In genomic region chr15:84594617-84595290, GRCh38 we compare ENCODE assay signal across 27 cellular contexts. TPM values are rescaled to one million over a fixed set of nuclear protein-coding genes. Genes with fewer than 3 reads are reported as not detected.
DNase-seq lines count a peak whose midpoint lies in the region; ATAC-seq and TF ChIP-seq lines count a peak whose summit lies in the region.
"Had no signal": no experiment of that assay in that cellular context is flagged by ENCODE, and none has a peak within 500 bp of the region (broad histone marks: within the 10 kb centered on the region; RNA-seq: fewer than 3 reads in every experiment).

No MANE protein-coding gene starts in this region.

- no peak overlapping the region for H3K9ac ChIP-seq in IMR-90 (ENCODE audit: low read depth, low read length)
- H3K9ac ChIP-seq: BLaER1 had no signal

- H2BK5ac ChIP-seq in IMR-90 (ENCODE audit: low read depth, low read length, poor library complexity, severe bottlenecking), result no peak overlapping the region

- DNase-seq in IMR-90, result no peak
- peak; percentile 22 to 54 for DNase-seq in NOMO-1 (lab: John Stamatoyannopoulos, UW; ENCODE audit: unreplicated experiment in 2 of 2)
- no peak for DNase-seq in stimulated activated CD4-positive, alpha-beta T cell treated with anti-CD3 and anti-CD28 coated beads, Interleukin-4, amount 100 ng/mL, for 4 hours
- no peak for DNase-seq in SIG-M5 treated with dmso at 0.1 percent for 504 hours (lab: John Stamatoyannopoulos, UW; ENCODE audit: unreplicated experiment)
- no peak for DNase-seq in NCI-H187 treated with DMSO at 0.1 percent for 48 hours (lab: John Stamatoyannopoulos, UW)
- DNase-seq: activated CD8-positive, alpha-beta T cell treated with anti-CD3 and anti-CD28 coated beads, Interleukin-2, amount 10 ng/mL, durations not matched to agents 7 days and 5 days; amniotic stem cell; dermis blood vessel endothelial cell; foreskin fibroblast; MM.1S; naive B cell; NCI-H446 treated with DMSO at 0.1 percent for 48 hours; NCI-H774; occipital lobe; stimulated activated naive CD8-positive, alpha-beta T cell treated with anti-CD3 and anti-CD28 coated beads, Interleukin-15, Interleukin-2, amounts not matched to agents 100 U/mL and 50 U/mL, for 24 hours; T-helper 2 cell had no signal

- no peak overlapping the region for H2BK20ac ChIP-seq in IMR-90 (ENCODE audit: low read depth, low read length)

- no peak overlapping the region for H2AK9ac ChIP-seq in IMR-90 (replicated peaks; ENCODE audit: low read depth, low read length, poor library complexity)

- no peaks in the 10 kb centered on the region for H3K27me3 Mint-ChIP-seq in dendritic cell treated with granulocyte-macrophage colony-stimulating factor and Interleukin-4, amounts not matched to agents 40 ng/mL and 50 ng/mL, for 4 days
- H3K27me3 Mint-ChIP-seq: activated naive CD4-positive, alpha-beta T cell treated with anti-CD3 and anti-CD28 coated beads, Interleukin-2, amount 50 U/mL, for 24 hours; naive B cell had no signal

- no peaks in the 10 kb centered on the region for H3K36me3 ChIP-seq in IMR-90 (ENCODE audit: control insufficient read depth, insufficient read depth, low read length)
- no peaks in the 10 kb centered on the region for H3K36me3 ChIP-seq in neutrophil
- H3K36me3 ChIP-seq: BLaER1, esophagus muscularis mucosa, heart left ventricle, upper lobe of right lung had no signal

- WGBS in IMR-90 (ENCODE audit: extremely low coverage in 2 of 2, insufficient read length in 1 of 2), 2 experiments, result no CpG with 5 or more reads among the region's 3 CpGs

- no peak for ATAC-seq in IMR-90 (ENCODE audit: low read depth)
- ATAC-seq: activated CD8-positive, alpha-beta T cell treated with anti-CD3 and anti-CD28 coated beads, Interleukin-2, amount 10 ng/mL, durations not matched to agents 7 days and 5 days; heart left ventricle; K562; stimulated activated naive CD8-positive, alpha-beta T cell treated with anti-CD3 and anti-CD28 coated beads, Interleukin-15, Interleukin-2, amounts not matched to agents 100 U/mL and 50 U/mL, for 24 hours had no signal

- H3K23ac ChIP-seq in IMR-90 (ENCODE audit: low read depth, low read length), result no peak overlapping the region

- H3K9me3 ChIP-seq in IMR-90 (ENCODE audit: control insufficient read depth, insufficient read depth, low read length) (peaks cover 3% of the 10 kb centered on the region; the same call in 1 of the 2 replicates), neutrophil (no peaks in the 10 kb centered on the region)
- H3K9me3 ChIP-seq: esophagus muscularis mucosa, heart left ventricle, upper lobe of right lung had no signal

- H3K27me3 ChIP-seq in IMR-90 (ENCODE audit: control insufficient read depth, insufficient read depth, low read length), result peaks cover 11% of the 10 kb centered on the region
- H3K27me3 ChIP-seq in neutrophil, result no peaks in the 10 kb centered on the region
- H3K27me3 ChIP-seq: BLaER1, esophagus muscularis mucosa, heart left ventricle, upper lobe of right lung had no signal

- H3K14ac ChIP-seq in IMR-90 (replicated peaks; ENCODE audit: low read depth, low read length), result no peak overlapping the region

- no peak for TF ChIP-seq RAD21 in IMR-90 (IDR thresholded peaks at IDR 0.05; ENCODE audit: low read length)

- H3K4me3 ChIP-seq in IMR-90 (ENCODE audit: insufficient read depth, low read depth, low read length) (no peak overlapping the region), neutrophil (ENCODE audit: low read depth in 1 of 2, low read length in 1 of 2) (peak overlapping the region in 1 of 2 experiments; percentile 25)
- H3K4me3 ChIP-seq: BLaER1, esophagus muscularis mucosa, heart left ventricle, K562, SK-N-MC, upper lobe of right lung had no signal

- H2AFZ ChIP-seq in IMR-90 (replicated peaks; ENCODE audit: low read length, poor library complexity), result peak overlapping the region; percentile 51

- H3K27ac Mint-ChIP-seq in dendritic cell treated with granulocyte-macrophage colony-stimulating factor and Interleukin-4, amounts not matched to agents 40 ng/mL and 50 ng/mL, for 4 days, result peak overlapping the region; percentile 78
- H3K27ac Mint-ChIP-seq: activated naive CD4-positive, alpha-beta T cell treated with anti-CD3 and anti-CD28 coated beads, Interleukin-2, amount 50 U/mL, for 24 hours; brain; mesothelial cell of epicardium had no signal

- TF ChIP-seq CTCF in IMR-90 (conservative IDR thresholded peaks at IDR 0.05; ENCODE audit: low read depth, low read length), result no peak
- TF ChIP-seq CTCF in neutrophil (IDR thresholded peaks at IDR 0.05), result no peak

- H4K91ac ChIP-seq in IMR-90 (ENCODE audit: insufficient read depth, low read depth, low read length), result no peak overlapping the region

- no peaks in the 10 kb centered on the region for H3K4me1 ChIP-seq in IMR-90 (ENCODE audit: control insufficient read depth, insufficient read depth, low read length)
- peaks cover 48 to 50% of the 10 kb centered on the region in 2 experiments for H3K4me1 ChIP-seq in neutrophil (ENCODE audit: control insufficient read depth in 1 of 2, insufficient read depth in 1 of 2, low read depth in 1 of 2, low read length in 1 of 2)

- BruUV-seq in IMR-90 (replicated peaks; lab: Mats Ljungman, UMichigan), result no TSS peak

- H2AK5ac ChIP-seq in IMR-90 (ENCODE audit: low read depth, low read length), result no peak overlapping the region

- no peak overlapping the region for H3K18ac ChIP-seq in IMR-90 (ENCODE audit: low read depth, low read length)

- no peak overlapping the region for H3K56ac ChIP-seq in IMR-90 (ENCODE audit: extremely low read depth, insufficient read depth, low read length)

- no peaks in the 10 kb centered on the region for H3K36me3 Mint-ChIP-seq in dendritic cell treated with granulocyte-macrophage colony-stimulating factor and Interleukin-4, amounts not matched to agents 40 ng/mL and 50 ng/mL, for 4 days (ENCODE audit: low read depth)
- H3K36me3 Mint-ChIP-seq: activated naive CD4-positive, alpha-beta T cell treated with anti-CD3 and anti-CD28 coated beads, Interleukin-2, amount 50 U/mL, for 24 hours; brain; mesothelial cell of epicardium had no signal

- in situ Hi-C loops in IMR-90 (cut with MboI; ENCODE audit: low sequenced_read_pairs), result no loop called here

- H3K4ac ChIP-seq in IMR-90 (ENCODE audit: low read depth, low read length), result no peak overlapping the region

- no peaks in the 10 kb centered on the region for H3K9me3 Mint-ChIP-seq in dendritic cell treated with granulocyte-macrophage colony-stimulating factor and Interleukin-4, amounts not matched to agents 40 ng/mL and 50 ng/mL, for 4 days
- H3K9me3 Mint-ChIP-seq: activated naive CD4-positive, alpha-beta T cell treated with anti-CD3 and anti-CD28 coated beads, Interleukin-2, amount 50 U/mL, for 24 hours; mesothelial cell of epicardium had no signal

- intact Hi-C loops in IMR-90 (cut with micrococcal nuclease), result no loop called here
- intact Hi-C loops in dendritic cell treated with granulocyte-macrophage colony-stimulating factor and Interleukin-4, amounts not matched to agents 40 ng/mL and 50 ng/mL, for 4 days (cut with micrococcal nuclease), result loop anchor here (10.0 kb wide), 1 partner anchor 180 kb away; no protein-coding TSS in a partner anchor

- POLR2A ChIA-PET in IMR-90 (lab: Charles Lee; ENCODE audit: unreplicated experiment), result no interaction called here

- no peak overlapping the region for H4K8ac ChIP-seq in IMR-90 (ENCODE audit: low read depth in 2 of 2, low read length in 2 of 2)

- H2BK15ac ChIP-seq in IMR-90 (ENCODE audit: low read depth, low read length), result no peak overlapping the region

- TF ChIP-seq POLR2A in IMR-90 (IDR thresholded peaks at IDR 0.05; ENCODE audit: low read depth, low read length), result no peak

- no peak overlapping the region for H4K5ac ChIP-seq in IMR-90 (ENCODE audit: low read depth, low read length)

- peaks cover 61% of the 10 kb centered on the region for H3K4me1 Mint-ChIP-seq in dendritic cell treated with granulocyte-macrophage colony-stimulating factor and Interleukin-4, amounts not matched to agents 40 ng/mL and 50 ng/mL, for 4 days (ENCODE audit: low read depth)
- H3K4me1 Mint-ChIP-seq: brain, mesothelial cell of epicardium had no signal

- no peaks in the 10 kb centered on the region for H4K20me1 ChIP-seq in IMR-90 (ENCODE audit: insufficient read depth, low read length)
- H4K20me1 ChIP-seq: BLaER1 had no signal

- H3K9me1 ChIP-seq in IMR-90 (ENCODE audit: insufficient read depth, low read length), result no peaks in the 10 kb centered on the region; the same call in 1 of the 2 replicates

- H2BK120ac ChIP-seq in IMR-90 (ENCODE audit: low read depth, low read length), result no peak overlapping the region

- H3K4me3 Mint-ChIP-seq in dendritic cell treated with granulocyte-macrophage colony-stimulating factor and Interleukin-4, amounts not matched to agents 40 ng/mL and 50 ng/mL, for 4 days, result no peak overlapping the region
- H3K4me3 Mint-ChIP-seq: activated CD8-positive, alpha-beta T cell treated with anti-CD3 and anti-CD28 coated beads, Interleukin-2, amount 10 ng/mL, durations not matched to agents 7 days and 5 days; activated naive CD4-positive, alpha-beta T cell treated with anti-CD3 and anti-CD28 coated beads, Interleukin-2, amount 50 U/mL, for 24 hours; brain; mesothelial cell of epicardium had no signal

- H3K79me1 ChIP-seq in IMR-90 (ENCODE audit: low read depth in 1 of 2, low read length in 2 of 2), result 0 out of 4 replicates have a peak, but pooled peaks cover 0 to under 1% of the 10 kb centered on the region in 2 experiments

- no peak overlapping the region for H3K4me2 ChIP-seq in IMR-90 (ENCODE audit: low read depth, low read length)
- H3K4me2 ChIP-seq: BLaER1 had no signal

- dilution Hi-C loops in IMR-90 (cut with HindIII; ENCODE audit: low sequenced_read_pairs, unreplicated experiment), result no loop called here

- H3K27ac ChIP-seq in IMR-90 (ENCODE audit: insufficient read depth, low read length), result no peak overlapping the region
- H3K27ac ChIP-seq in neutrophil, result peak overlapping the region; percentile 81
- H3K27ac ChIP-seq: BLaER1, esophagus muscularis mucosa, heart left ventricle, SK-N-MC, upper lobe of right lung had no signal

- CTCF ChIA-PET in IMR-90 (lab: Yijun Ruan, JAX), result no interaction called here

TF ChIP-seq in IMR-90, 13 proteins besides CTCF, POLR2A, EP300 and RAD21 (continues in another document):
- TF ChIP-seq RCOR1 (IDR thresholded peaks at IDR 0.05; ENCODE audit: insufficient replicate concordance, low read length) (no peak), MAFK (IDR thresholded peaks at IDR 0.05; ENCODE audit: low read depth, low read length) (no peak), CHD1 (IDR thresholded peaks at IDR 0.05; ENCODE audit: low read depth, low read length) (no peak)

RNA-seq across cellular contexts. Expression of gene ZSCAN2, which starts 6.1 kb away (rescaled TPM):
- 15.0 and 18.3 TPM in 2 replicates for total RNA-seq in IMR-90 (2012; rRNA removed)
- 10.4 and 11.1 TPM in 2 replicates for polyA plus RNA-seq in IMR-90 (2012; rRNA removed)
- polyA plus RNA-seq in IMR-90 (2012; cell fraction: cytosol; rRNA removed), result 11.1 and 12.0 TPM in 2 replicates
- 6.0 and 6.9 TPM in 2 replicates for polyA plus RNA-seq in IMR-90 (2012; cell fraction: nucleus; rRNA removed; ENCODE audit: low replicate concordance)

RNA-seq across cellular contexts. Expression of gene WDR73, which starts 59.3 kb away (rescaled TPM):
- 18.6 and 25.5 TPM in 2 replicates for total RNA-seq in IMR-90 (2012; rRNA removed)
- 18.8 and 21.5 TPM in 2 replicates for polyA plus RNA-seq in IMR-90 (2012; rRNA removed)
- 10.0 and 14.8 TPM in 2 replicates for polyA plus RNA-seq in IMR-90 (2012; cell fraction: cytosol; rRNA removed)
- polyA plus RNA-seq in IMR-90 (2012; cell fraction: nucleus; rRNA removed; ENCODE audit: low replicate concordance), result 56.1 and 58.7 TPM in 2 replicates

Comparison
In these comparisons a context has a peak if more than half of its experiments do, and no peak if none do; other contexts are left out.
1. DNase-seq: peak in NOMO-1 (2 of 2); none in IMR-90 (single experiment), stimulated activated CD4-positive, alpha-beta T cell treated with anti-CD3 and anti-CD28 coated beads, Interleukin-4, amount 100 ng/mL, for 4 hours (0 of 2), SIG-M5 treated with dmso at 0.1 percent for 504 hours (single experiment) and NCI-H187 treated with DMSO at 0.1 percent for 48 hours (single experiment).